In the genomic region with DNA sequence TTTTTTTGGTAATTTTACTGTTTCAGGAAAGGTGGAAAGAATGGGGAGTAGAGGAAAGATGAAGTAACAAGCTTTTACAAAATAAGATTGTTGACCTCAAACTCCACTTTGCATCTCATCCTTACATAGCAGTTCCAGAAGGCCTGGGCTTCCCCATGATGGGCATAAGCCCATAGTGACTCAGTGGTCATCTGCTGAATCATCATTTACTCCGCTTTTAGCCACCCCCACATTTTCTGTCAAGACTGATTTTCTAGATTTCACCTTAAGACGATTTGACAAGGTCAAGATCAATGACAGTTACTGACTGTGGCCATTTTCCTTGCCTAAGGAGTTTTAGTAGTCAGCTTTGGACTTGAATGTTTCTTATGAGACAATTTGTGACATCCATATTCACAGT, we compare ENCODE assay signal across 16 cellular contexts.
"Had no signal": no experiment of that assay in that cellular context is flagged by ENCODE, and none has a peak within 500 bp of the region (broad histone marks: within the 10 kb centered on the region; RNA-seq: fewer than 3 reads in every experiment).

No MANE protein-coding gene starts in this region.

- H3K4me3 Mint-ChIP-seq: naive B cell, nephron had no signal

- H3K9me3 Mint-ChIP-seq: naive B cell, nephron had no signal

- H3K27me3 Mint-ChIP-seq: naive B cell had no signal

- H3K9ac ChIP-seq: parathyroid adenoma had no signal

- H3K9me3 ChIP-seq: gastrocnemius medialis, heart right ventricle, prostate gland, sigmoid colon had no signal

- H3K27me3 ChIP-seq: gastrocnemius medialis, heart right ventricle, sigmoid colon had no signal

- H3K27ac ChIP-seq: gastrocnemius medialis, heart right ventricle, parathyroid adenoma, prostate gland, sigmoid colon, skin epidermis had no signal

- H3K27ac Mint-ChIP-seq: nephron had no signal

- DNase-seq: effector memory CD4-positive, alpha-beta T cell; gastrocnemius medialis; heart right ventricle; islet precursor cell; left cardiac atrium; left ventricle myocardium superior; mesendoderm; naive B cell; sigmoid colon; stimulated activated naive CD4-positive, alpha-beta T cell treated with Interleukin-2 at 50 U/mL for 16 hours; trophoblast cell had no signal

- H3K36me3 Mint-ChIP-seq: naive B cell had no signal

- H2AFZ ChIP-seq: parathyroid adenoma had no signal

- H3K4me1 ChIP-seq: parathyroid adenoma, prostate gland had no signal

- ATAC-seq: esophagus mucosa, gastrocnemius medialis, heart right ventricle, left cardiac atrium, left ventricle myocardium superior had no signal
